Comparison of ENCODE assay signal across 2 cellular contexts in the genomic region with DNA sequence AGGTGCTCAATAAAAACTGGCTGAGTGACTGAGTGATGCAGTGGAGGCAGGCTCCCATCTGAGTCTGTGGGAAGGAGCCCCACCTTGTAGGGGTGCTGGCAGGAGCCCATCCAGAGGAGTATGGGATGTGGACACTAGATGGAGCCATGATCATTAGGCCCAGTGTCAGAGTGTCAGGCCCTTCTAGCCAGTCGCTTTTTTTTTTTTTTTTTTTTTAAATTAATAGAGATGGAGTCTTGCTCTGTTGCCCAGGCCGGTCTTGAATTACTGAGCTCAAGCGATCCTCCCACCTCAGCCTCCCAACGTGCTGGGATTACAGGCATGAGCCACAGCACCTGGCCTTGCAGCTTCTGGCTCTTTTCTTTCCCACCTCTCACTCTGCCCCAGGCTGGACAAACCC.
TF ChIP-seq lines count a peak whose summit lies in the region.

No MANE protein-coding gene starts in this region.

TF ChIP-seq in HEK293, 187 proteins besides CTCF, POLR2A, EP300 and RAD21:
- no peak for TF ChIP-seq ZNF530 (tag by site-specific recombination; IDR thresholded peaks at IDR 0.05; ENCODE audit: low read depth)
- TF ChIP-seq ZNF426 (tag by site-specific recombination; IDR thresholded peaks at IDR 0.05), result no peak
- TF ChIP-seq ZNF391 (tag by site-specific recombination; IDR thresholded peaks at IDR 0.05; ENCODE audit: borderline replicate concordance, low read depth), result no peak
- TF ChIP-seq, protein P1, sequence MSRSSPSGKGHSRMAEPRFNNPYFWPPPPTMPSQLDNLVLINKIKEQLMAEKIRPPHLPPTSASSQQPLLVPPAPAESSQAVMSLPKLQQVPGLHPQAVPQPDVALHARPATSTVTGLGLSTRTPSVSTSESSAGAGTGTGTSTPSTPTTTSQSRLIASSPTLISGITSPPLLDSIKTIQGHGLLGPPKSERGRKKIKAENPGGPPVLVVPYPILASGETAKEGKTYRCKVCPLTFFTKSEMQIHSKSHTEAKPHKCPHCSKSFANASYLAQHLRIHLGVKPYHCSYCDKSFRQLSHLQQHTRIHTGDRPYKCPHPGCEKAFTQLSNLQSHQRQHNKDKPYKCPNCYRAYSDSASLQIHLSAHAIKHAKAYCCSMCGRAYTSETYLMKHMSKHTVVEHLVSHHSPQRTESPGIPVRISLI (tag by site-specific recombination; IDR thresholded peaks at IDR 0.05), result peak; percentile 66
- TF ChIP-seq KLF8 (tag by site-specific recombination; IDR thresholded peaks at IDR 0.05), result 0 out of 2 replicates have a peak, but pooled peaks have one; percentile 37
- TF ChIP-seq ZNF664 (tag by site-specific recombination; IDR thresholded peaks at IDR 0.05), result peak; percentile 63; the same call in 1 of the 2 replicates
- TF ChIP-seq ZNF654 (tag by site-specific recombination; IDR thresholded peaks at IDR 0.05; ENCODE audit: low read depth), result peak; percentile 83
- TF ChIP-seq ZNF501 (tag by site-specific recombination; IDR thresholded peaks at IDR 0.05), result no peak
- TF ChIP-seq, protein P2, sequence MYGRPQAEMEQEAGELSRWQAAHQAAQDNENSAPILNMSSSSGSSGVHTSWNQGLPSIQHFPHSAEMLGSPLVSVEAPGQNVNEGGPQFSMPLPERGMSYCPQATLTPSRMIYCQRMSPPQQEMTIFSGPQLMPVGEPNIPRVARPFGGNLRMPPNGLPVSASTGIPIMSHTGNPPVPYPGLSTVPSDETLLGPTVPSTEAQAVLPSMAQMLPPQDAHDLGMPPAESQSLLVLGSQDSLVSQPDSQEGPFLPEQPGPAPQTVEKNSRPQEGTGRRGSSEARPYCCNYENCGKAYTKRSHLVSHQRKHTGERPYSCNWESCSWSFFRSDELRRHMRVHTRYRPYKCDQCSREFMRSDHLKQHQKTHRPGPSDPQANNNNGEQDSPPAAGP (tag by site-specific recombination; IDR thresholded peaks at IDR 0.05), result no peak
- 0 out of 2 replicates have a peak, but pooled peaks have one; percentile 30 for TF ChIP-seq KLF16 (tag by site-specific recombination; IDR thresholded peaks at IDR 0.05)
- TF ChIP-seq ZNF621 (tag by site-specific recombination; IDR thresholded peaks at IDR 0.05), result no peak
- no peak for TF ChIP-seq ZNF140 (tag by site-specific recombination; IDR thresholded peaks at IDR 0.05)
- no peak for TF ChIP-seq SCRT2 (tag by site-specific recombination; IDR thresholded peaks at IDR 0.05)
- no peak for TF ChIP-seq SP7 (tag by site-specific recombination; IDR thresholded peaks at IDR 0.05)
- peak; percentile 62; the same call in 1 of the 2 replicates for TF ChIP-seq ZNF121 (tag by site-specific recombination; IDR thresholded peaks at IDR 0.05)
- TF ChIP-seq ZNF221 (tag by site-specific recombination; IDR thresholded peaks at IDR 0.05; ENCODE audit: borderline replicate concordance), result no peak

TF ChIP-seq in GM12878, 131 proteins besides CTCF, POLR2A, EP300 and RAD21:
- TF ChIP-seq, protein P3, sequence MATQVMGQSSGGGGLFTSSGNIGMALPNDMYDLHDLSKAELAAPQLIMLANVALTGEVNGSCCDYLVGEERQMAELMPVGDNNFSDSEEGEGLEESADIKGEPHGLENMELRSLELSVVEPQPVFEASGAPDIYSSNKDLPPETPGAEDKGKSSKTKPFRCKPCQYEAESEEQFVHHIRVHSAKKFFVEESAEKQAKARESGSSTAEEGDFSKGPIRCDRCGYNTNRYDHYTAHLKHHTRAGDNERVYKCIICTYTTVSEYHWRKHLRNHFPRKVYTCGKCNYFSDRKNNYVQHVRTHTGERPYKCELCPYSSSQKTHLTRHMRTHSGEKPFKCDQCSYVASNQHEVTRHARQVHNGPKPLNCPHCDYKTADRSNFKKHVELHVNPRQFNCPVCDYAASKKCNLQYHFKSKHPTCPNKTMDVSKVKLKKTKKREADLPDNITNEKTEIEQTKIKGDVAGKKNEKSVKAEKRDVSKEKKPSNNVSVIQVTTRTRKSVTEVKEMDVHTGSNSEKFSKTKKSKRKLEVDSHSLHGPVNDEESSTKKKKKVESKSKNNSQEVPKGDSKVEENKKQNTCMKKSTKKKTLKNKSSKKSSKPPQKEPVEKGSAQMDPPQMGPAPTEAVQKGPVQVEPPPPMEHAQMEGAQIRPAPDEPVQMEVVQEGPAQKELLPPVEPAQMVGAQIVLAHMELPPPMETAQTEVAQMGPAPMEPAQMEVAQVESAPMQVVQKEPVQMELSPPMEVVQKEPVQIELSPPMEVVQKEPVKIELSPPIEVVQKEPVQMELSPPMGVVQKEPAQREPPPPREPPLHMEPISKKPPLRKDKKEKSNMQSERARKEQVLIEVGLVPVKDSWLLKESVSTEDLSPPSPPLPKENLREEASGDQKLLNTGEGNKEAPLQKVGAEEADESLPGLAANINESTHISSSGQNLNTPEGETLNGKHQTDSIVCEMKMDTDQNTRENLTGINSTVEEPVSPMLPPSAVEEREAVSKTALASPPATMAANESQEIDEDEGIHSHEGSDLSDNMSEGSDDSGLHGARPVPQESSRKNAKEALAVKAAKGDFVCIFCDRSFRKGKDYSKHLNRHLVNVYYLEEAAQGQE (IDR thresholded peaks at IDR 0.05; ENCODE audit: low read depth, low read length), result no peak
- TF ChIP-seq NFYA (IDR thresholded peaks at IDR 0.05; ENCODE audit: borderline replicate concordance, low read depth, low read length) (no peak), YBX1 (IDR thresholded peaks at IDR 0.05) (no peak), BHLHE40 (IDR thresholded peaks at IDR 0.05; ENCODE audit: borderline replicate concordance in 1 of 2, low read depth in 2 of 2, low read length in 1 of 2) (peak in 1 of 2 experiments; percentile 14; a peak in 1 of 4 replicates), SMAD5 (IDR thresholded peaks at IDR 0.05; ENCODE audit: low read depth) (no peak), YY1 (IDR thresholded peaks at IDR 0.05; ENCODE audit: low read depth, low read length) (peak; percentile 72), WRNIP1 (IDR thresholded peaks at IDR 0.05; ENCODE audit: borderline replicate concordance, low read depth, low read length) (0 out of 2 replicates have a peak, but pooled peaks have one; percentile 65), FOXM1 (IDR thresholded peaks at IDR 0.05; ENCODE audit: low read depth, low read length) (0 out of 2 replicates have a peak, but pooled peaks have one; percentile 31), SMC3 (IDR thresholded peaks at IDR 0.05; ENCODE audit: borderline replicate concordance, low read length) (peak; percentile 90), RUNX3 (IDR thresholded peaks at IDR 0.05; ENCODE audit: low read length) (0 out of 2 replicates have a peak, but pooled peaks have one; percentile 16), IKZF2 (IDR thresholded peaks at IDR 0.05) (no peak), DPF2 (IDR thresholded peaks at IDR 0.05) (no peak), KDM1A (IDR thresholded peaks at IDR 0.05; ENCODE audit: borderline replicate concordance) (no peak), ZNF384 (IDR thresholded peaks at IDR 0.05; ENCODE audit: borderline replicate concordance, low read depth, low read length) (peak; percentile 98), SUPT20H (IDR thresholded peaks at IDR 0.05; ENCODE audit: borderline replicate concordance, control insufficient read depth, low read depth, low read length) (no peak), NBN (IDR thresholded peaks at IDR 0.05) (0 out of 2 replicates have a peak, but pooled peaks have one; percentile 21), IRF4 (IDR thresholded peaks at IDR 0.05; ENCODE audit: low read depth, low read length) (no peak), EED (IDR thresholded peaks at IDR 0.05; ENCODE audit: low read depth) (0 out of 2 replicates have a peak, but pooled peaks have one; percentile 15)
TF ChIP-seq in GM12878: peak in this region for 9.
